ENCODE assay signal across 8 cellular contexts in genomic region chr22:24434472-24435322, GRCh38. TPM values are rescaled to one million over a fixed set of nuclear protein-coding genes. Genes with fewer than 3 reads are reported as not detected.
DNase-seq lines count a peak whose midpoint lies in the region; ATAC-seq lines count a peak whose summit lies in the region.

No MANE protein-coding gene starts in this region.

- ATAC-seq in GM21717 (IDR thresholded peaks at IDR 0.05; ENCODE audit: unreplicated experiment) = peak; percentile 46
- ATAC-seq in left cardiac atrium = peak; percentile 6 to 17

- peak; percentile 59 for DNase-seq in CMK (ENCODE audit: low read depth)
- DNase-seq in NAMALWA (ENCODE audit: low spot score) = peak; percentile 97
- DNase-seq in activated T-cell treated with anti-CD3 and anti-CD28 coated beads, Interleukin-2, amount 50 U/mL, for 1 hour = peak; percentile 74
- DNase-seq in left cardiac atrium = no peak
- DNase-seq in stimulated activated CD4-positive, alpha-beta T cell treated with anti-CD3 and anti-CD28 coated beads, TNF-alpha, amount 100 ng/mL, for 4 hours (ENCODE audit: low read depth in 3 of 3) = peak; percentile 39 to 66 (median 58)
- DNase-seq in NCI-H1694 treated with DMSO at 0.1 percent for 48 hours (lab: John Stamatoyannopoulos, UW) = no peak
- no peak for DNase-seq in NCI-H2081 treated with DMSO at 0.1 percent for 48 hours (lab: John Stamatoyannopoulos, UW)

- intact Hi-C loops in left cardiac atrium (cut with DNase I) = no loop called here

RNA-seq across cellular contexts. Expression of gene ADORA2A, which starts 7.3 kb away (rescaled TPM):
- total RNA-seq in left cardiac atrium = 1 to 10 TPM; 4.6 to 6.0 TPM

Comparison
In these comparisons a context has a peak if more than half of its experiments do, and no peak if none do; other contexts are left out.
1. DNase-seq: peak in CMK (single experiment), NAMALWA (single experiment), activated T-cell treated with anti-CD3 and anti-CD28 coated beads, Interleukin-2, amount 50 U/mL, for 1 hour (single experiment) and stimulated activated CD4-positive, alpha-beta T cell treated with anti-CD3 and anti-CD28 coated beads, TNF-alpha, amount 100 ng/mL, for 4 hours (3 of 3); none in left cardiac atrium (single experiment), NCI-H1694 treated with DMSO at 0.1 percent for 48 hours (single experiment) and NCI-H2081 treated with DMSO at 0.1 percent for 48 hours (single experiment).